In the genomic region with DNA sequence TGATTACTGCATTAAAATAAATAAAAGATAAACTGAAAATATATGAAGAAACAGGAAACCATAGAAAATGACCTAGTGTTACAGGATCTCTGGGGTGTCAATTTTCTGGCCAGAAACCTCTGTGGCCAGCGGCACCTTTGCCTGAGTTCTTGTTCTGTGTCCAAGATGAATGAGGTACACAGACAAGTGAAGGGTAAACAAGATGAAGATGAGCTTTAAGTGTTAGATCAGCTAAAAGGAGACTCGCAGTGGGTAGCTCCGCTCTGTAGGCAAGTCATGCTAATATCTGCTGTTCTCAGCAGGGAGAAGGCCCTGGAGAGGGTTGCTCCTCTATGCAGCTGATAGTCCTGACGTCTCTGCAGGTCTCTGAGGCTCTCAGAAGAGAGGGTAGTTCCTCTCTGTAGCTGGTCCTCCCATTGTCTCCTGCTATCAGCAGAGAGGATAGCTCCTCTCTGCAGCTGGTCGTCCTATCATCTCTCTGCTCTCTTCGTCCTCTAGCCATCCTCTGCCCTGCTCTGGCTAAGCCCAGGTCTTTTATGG, we compare ENCODE assay signal across 1 cellular context.
A peak's percentile ranks its signal among the peaks of the same experiment; 100 is the strongest.
TF ChIP-seq lines count a peak whose summit lies in the region.

No MANE protein-coding gene starts in this region.

TF ChIP-seq in K562, 482 proteins besides CTCF, POLR2A, EP300 and RAD21:
- no peak for TF ChIP-seq POLR3G (IDR thresholded peaks at IDR 0.05; ENCODE audit: extremely low read depth, insufficient read length, insufficient replicate concordance)
- 0 out of 2 replicates have a peak, but pooled peaks have one; percentile 24 for TF ChIP-seq ZNF583 (CRISPR knock-in tag; IDR thresholded peaks at IDR 0.05)
- peak; percentile 82 for TF ChIP-seq ZNF12 (CRISPR knock-in tag; IDR thresholded peaks at IDR 0.05)
- TF ChIP-seq, protein P1, sequence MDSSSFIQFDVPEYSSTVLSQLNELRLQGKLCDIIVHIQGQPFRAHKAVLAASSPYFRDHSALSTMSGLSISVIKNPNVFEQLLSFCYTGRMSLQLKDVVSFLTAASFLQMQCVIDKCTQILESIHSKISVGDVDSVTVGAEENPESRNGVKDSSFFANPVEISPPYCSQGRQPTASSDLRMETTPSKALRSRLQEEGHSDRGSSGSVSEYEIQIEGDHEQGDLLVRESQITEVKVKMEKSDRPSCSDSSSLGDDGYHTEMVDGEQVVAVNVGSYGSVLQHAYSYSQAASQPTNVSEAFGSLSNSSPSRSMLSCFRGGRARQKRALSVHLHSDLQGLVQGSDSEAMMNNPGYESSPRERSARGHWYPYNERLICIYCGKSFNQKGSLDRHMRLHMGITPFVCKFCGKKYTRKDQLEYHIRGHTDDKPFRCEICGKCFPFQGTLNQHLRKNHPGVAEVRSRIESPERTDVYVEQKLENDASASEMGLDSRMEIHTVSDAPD (CRISPR knock-in tag; IDR thresholded peaks at IDR 0.05): no peak
- TF ChIP-seq ZNF217 (CRISPR knock-in tag; IDR thresholded peaks at IDR 0.05): no peak
- TF ChIP-seq, protein P2, sequence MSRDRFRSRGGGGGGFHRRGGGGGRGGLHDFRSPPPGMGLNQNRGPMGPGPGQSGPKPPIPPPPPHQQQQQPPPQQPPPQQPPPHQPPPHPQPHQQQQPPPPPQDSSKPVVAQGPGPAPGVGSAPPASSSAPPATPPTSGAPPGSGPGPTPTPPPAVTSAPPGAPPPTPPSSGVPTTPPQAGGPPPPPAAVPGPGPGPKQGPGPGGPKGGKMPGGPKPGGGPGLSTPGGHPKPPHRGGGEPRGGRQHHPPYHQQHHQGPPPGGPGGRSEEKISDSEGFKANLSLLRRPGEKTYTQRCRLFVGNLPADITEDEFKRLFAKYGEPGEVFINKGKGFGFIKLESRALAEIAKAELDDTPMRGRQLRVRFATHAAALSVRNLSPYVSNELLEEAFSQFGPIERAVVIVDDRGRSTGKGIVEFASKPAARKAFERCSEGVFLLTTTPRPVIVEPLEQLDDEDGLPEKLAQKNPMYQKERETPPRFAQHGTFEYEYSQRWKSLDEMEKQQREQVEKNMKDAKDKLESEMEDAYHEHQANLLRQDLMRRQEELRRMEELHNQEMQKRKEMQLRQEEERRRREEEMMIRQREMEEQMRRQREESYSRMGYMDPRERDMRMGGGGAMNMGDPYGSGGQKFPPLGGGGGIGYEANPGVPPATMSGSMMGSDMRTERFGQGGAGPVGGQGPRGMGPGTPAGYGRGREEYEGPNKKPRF (IDR thresholded peaks at IDR 0.05; ENCODE audit: low read depth, low read length): no peak
- TF ChIP-seq MECOM (CRISPR knock-in tag; IDR thresholded peaks at IDR 0.05): peak; percentile 11; the same call in 1 of the 2 replicates
- TF ChIP-seq, protein P3, sequence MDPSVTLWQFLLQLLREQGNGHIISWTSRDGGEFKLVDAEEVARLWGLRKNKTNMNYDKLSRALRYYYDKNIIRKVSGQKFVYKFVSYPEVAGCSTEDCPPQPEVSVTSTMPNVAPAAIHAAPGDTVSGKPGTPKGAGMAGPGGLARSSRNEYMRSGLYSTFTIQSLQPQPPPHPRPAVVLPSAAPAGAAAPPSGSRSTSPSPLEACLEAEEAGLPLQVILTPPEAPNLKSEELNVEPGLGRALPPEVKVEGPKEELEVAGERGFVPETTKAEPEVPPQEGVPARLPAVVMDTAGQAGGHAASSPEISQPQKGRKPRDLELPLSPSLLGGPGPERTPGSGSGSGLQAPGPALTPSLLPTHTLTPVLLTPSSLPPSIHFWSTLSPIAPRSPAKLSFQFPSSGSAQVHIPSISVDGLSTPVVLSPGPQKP (CRISPR knock-in tag; IDR thresholded peaks at IDR 0.05): no peak
- TF ChIP-seq MAFK (IDR thresholded peaks at IDR 0.05; ENCODE audit: low read length): peak; percentile 12; the same call in 1 of the 2 replicates
- TF ChIP-seq, protein P4, sequence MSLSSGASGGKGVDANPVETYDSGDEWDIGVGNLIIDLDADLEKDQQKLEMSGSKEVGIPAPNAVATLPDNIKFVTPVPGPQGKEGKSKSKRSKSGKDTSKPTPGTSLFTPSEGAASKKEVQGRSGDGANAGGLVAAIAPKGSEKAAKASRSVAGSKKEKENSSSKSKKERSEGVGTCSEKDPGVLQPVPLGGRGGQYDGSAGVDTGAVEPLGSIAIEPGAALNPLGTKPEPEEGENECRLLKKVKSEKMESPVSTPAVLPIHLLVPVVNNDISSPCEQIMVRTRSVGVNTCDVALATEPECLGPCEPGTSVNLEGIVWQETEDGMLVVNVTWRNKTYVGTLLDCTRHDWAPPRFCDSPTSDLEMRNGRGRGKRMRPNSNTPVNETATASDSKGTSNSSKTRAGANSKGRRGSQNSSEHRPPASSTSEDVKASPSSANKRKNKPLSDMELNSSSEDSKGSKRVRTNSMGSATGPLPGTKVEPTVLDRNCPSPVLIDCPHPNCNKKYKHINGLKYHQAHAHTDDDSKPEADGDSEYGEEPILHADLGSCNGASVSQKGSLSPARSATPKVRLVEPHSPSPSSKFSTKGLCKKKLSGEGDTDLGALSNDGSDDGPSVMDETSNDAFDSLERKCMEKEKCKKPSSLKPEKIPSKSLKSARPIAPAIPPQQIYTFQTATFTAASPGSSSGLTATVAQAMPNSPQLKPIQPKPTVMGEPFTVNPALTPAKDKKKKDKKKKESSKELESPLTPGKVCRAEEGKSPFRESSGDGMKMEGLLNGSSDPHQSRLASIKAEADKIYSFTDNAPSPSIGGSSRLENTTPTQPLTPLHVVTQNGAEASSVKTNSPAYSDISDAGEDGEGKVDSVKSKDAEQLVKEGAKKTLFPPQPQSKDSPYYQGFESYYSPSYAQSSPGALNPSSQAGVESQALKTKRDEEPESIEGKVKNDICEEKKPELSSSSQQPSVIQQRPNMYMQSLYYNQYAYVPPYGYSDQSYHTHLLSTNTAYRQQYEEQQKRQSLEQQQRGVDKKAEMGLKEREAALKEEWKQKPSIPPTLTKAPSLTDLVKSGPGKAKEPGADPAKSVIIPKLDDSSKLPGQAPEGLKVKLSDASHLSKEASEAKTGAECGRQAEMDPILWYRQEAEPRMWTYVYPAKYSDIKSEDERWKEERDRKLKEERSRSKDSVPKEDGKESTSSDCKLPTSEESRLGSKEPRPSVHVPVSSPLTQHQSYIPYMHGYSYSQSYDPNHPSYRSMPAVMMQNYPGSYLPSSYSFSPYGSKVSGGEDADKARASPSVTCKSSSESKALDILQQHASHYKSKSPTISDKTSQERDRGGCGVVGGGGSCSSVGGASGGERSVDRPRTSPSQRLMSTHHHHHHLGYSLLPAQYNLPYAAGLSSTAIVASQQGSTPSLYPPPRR (CRISPR knock-in tag; IDR thresholded peaks at IDR 0.05; ENCODE audit: borderline replicate concordance): no peak
- TF ChIP-seq ZNF316 (IDR thresholded peaks at IDR 0.05): peak; percentile 42; the same call in 1 of the 2 replicates
- TF ChIP-seq, protein P5, sequence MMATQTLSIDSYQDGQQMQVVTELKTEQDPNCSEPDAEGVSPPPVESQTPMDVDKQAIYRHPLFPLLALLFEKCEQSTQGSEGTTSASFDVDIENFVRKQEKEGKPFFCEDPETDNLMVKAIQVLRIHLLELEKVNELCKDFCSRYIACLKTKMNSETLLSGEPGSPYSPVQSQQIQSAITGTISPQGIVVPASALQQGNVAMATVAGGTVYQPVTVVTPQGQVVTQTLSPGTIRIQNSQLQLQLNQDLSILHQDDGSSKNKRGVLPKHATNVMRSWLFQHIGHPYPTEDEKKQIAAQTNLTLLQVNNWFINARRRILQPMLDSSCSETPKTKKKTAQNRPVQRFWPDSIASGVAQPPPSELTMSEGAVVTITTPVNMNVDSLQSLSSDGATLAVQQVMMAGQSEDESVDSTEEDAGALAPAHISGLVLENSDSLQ (IDR thresholded peaks at IDR 0.05): no peak
- no peak for TF ChIP-seq HMG20A (CRISPR knock-in tag; conservative IDR thresholded peaks at IDR 0.05)
- TF ChIP-seq, protein P6, sequence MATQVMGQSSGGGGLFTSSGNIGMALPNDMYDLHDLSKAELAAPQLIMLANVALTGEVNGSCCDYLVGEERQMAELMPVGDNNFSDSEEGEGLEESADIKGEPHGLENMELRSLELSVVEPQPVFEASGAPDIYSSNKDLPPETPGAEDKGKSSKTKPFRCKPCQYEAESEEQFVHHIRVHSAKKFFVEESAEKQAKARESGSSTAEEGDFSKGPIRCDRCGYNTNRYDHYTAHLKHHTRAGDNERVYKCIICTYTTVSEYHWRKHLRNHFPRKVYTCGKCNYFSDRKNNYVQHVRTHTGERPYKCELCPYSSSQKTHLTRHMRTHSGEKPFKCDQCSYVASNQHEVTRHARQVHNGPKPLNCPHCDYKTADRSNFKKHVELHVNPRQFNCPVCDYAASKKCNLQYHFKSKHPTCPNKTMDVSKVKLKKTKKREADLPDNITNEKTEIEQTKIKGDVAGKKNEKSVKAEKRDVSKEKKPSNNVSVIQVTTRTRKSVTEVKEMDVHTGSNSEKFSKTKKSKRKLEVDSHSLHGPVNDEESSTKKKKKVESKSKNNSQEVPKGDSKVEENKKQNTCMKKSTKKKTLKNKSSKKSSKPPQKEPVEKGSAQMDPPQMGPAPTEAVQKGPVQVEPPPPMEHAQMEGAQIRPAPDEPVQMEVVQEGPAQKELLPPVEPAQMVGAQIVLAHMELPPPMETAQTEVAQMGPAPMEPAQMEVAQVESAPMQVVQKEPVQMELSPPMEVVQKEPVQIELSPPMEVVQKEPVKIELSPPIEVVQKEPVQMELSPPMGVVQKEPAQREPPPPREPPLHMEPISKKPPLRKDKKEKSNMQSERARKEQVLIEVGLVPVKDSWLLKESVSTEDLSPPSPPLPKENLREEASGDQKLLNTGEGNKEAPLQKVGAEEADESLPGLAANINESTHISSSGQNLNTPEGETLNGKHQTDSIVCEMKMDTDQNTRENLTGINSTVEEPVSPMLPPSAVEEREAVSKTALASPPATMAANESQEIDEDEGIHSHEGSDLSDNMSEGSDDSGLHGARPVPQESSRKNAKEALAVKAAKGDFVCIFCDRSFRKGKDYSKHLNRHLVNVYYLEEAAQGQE (CRISPR knock-in tag; IDR thresholded peaks at IDR 0.05; ENCODE audit: low read depth): 0 out of 2 replicates have a peak, but pooled peaks have one; percentile 29
- no peak for TF ChIP-seq HNRNPH1 (optimal IDR thresholded peaks at IDR 0.05; ENCODE audit: low read depth, low read length)
- no peak for TF ChIP-seq BMI1 (IDR thresholded peaks at IDR 0.05; ENCODE audit: low read length)
- no peak for TF ChIP-seq SRSF9 (IDR thresholded peaks at IDR 0.05; ENCODE audit: borderline replicate concordance, low read depth, low read length)
- TF ChIP-seq SOX6 (IDR thresholded peaks at IDR 0.05): peak; percentile 24; the same call in 1 of the 2 replicates
- no peak for TF ChIP-seq BRCA1 (IDR thresholded peaks at IDR 0.05)
- TF ChIP-seq BRCA1 (CRISPR knock-in tag; IDR thresholded peaks at IDR 0.05): no peak
- TF ChIP-seq, protein P7, sequence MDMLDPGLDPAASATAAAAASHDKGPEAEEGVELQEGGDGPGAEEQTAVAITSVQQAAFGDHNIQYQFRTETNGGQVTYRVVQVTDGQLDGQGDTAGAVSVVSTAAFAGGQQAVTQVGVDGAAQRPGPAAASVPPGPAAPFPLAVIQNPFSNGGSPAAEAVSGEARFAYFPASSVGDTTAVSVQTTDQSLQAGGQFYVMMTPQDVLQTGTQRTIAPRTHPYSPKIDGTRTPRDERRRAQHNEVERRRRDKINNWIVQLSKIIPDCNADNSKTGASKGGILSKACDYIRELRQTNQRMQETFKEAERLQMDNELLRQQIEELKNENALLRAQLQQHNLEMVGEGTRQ (CRISPR knock-in tag; IDR thresholded peaks at IDR 0.05): no peak
- 0 out of 2 replicates have a peak, but pooled peaks have one; percentile 26 for TF ChIP-seq MAFG (tag; conservative IDR thresholded peaks at IDR 0.05)
- TF ChIP-seq, protein P8, sequence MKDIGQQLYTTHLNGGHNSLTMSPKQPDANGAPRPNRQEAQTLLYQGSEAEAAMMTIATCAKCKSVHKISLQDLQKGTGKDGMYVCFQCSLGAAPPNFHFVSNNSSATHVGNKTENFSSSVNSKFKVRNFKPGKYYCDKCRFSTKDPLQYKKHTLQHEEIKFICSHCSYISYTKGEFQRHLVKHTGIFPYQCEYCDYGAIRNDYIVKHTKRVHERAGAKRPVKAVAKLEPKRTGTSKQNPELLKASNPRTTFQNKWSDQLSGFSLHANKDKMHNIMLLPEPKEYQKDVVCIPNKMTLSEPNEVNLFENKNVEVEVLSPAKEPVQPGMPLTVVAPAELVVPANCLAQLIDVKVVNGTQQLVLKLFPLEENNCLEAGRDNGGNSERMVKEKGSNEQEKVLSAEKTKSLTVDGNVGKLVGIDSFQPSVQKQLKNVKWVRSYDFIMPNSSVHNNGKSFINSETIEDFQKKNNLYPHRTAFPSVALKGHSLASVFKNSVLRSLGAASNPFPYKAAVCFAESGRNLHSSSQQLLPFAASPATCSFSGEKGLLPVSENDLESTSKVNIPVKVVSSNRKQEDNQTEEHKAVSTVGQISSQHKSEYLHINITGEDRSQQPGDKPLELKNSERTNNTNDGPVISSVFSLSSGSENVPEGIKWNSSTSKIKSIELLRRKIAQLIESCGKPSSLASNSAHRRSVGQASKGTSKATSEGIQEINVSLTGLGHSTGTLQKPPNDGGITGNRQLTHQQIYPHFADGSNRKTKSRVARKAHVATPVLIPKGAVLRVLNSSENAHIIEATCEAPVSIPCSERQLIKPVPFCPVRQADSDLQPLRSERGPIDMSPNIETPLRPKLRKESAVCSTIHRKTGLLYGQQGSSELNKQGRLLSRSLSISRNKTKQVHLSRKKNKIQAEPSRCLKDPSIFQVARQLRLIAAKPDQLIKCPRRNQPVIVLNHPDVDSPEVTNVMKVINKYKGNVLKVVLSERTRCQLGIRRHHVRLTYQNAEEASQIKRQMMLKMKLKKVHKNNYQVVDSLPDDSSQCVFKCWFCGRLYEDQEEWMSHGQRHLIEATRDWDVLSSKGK (CRISPR knock-in tag; IDR thresholded peaks at IDR 0.05): no peak
- TF ChIP-seq, protein P9, sequence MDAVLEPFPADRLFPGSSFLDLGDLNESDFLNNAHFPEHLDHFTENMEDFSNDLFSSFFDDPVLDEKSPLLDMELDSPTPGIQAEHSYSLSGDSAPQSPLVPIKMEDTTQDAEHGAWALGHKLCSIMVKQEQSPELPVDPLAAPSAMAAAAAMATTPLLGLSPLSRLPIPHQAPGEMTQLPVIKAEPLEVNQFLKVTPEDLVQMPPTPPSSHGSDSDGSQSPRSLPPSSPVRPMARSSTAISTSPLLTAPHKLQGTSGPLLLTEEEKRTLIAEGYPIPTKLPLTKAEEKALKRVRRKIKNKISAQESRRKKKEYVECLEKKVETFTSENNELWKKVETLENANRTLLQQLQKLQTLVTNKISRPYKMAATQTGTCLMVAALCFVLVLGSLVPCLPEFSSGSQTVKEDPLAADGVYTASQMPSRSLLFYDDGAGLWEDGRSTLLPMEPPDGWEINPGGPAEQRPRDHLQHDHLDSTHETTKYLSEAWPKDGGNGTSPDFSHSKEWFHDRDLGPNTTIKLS (IDR thresholded peaks at IDR 0.05; ENCODE audit: borderline replicate concordance, low read depth): no peak
- peak; percentile 1; the same call in 1 of the 2 replicates for TF ChIP-seq ZNF263 (CRISPR knock-in tag; IDR thresholded peaks at IDR 0.05; ENCODE audit: borderline replicate concordance)
- TF ChIP-seq, protein P10, sequence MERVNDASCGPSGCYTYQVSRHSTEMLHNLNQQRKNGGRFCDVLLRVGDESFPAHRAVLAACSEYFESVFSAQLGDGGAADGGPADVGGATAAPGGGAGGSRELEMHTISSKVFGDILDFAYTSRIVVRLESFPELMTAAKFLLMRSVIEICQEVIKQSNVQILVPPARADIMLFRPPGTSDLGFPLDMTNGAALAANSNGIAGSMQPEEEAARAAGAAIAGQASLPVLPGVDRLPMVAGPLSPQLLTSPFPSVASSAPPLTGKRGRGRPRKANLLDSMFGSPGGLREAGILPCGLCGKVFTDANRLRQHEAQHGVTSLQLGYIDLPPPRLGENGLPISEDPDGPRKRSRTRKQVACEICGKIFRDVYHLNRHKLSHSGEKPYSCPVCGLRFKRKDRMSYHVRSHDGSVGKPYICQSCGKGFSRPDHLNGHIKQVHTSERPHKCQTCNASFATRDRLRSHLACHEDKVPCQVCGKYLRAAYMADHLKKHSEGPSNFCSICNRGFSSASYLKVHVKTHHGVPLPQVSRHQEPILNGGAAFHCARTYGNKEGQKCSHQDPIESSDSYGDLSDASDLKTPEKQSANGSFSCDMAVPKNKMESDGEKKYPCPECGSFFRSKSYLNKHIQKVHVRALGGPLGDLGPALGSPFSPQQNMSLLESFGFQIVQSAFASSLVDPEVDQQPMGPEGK (CRISPR knock-in tag; IDR thresholded peaks at IDR 0.05; ENCODE audit: borderline replicate concordance): no peak
